In the genomic region with DNA sequence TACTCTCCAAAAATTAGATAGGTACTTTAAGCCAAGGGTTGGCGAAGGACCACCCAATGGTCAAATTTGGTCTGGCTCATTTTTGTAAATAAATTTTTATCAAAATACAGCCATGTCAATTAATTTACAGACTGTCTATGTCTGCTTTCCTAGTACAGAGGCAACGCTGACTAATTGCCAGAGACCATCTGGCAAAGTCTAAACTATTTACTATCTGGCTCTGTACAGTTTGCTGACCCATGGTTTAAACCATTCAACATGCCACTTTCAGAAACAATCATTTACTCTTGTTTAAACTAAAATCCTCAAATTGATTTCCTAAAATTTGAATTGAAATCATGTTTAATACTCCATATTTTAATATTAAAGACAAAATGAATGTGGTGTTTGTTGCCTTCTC, we compare ENCODE assay signal across 27 cellular contexts. TPM values are rescaled to one million over a fixed set of nuclear protein-coding genes. Genes with fewer than 3 reads are reported as not detected.
DNase-seq lines count a peak whose midpoint lies in the region; TF ChIP-seq lines count a peak whose summit lies in the region.
"Had no signal": no experiment of that assay in that cellular context is flagged by ENCODE, and none has a peak within 500 bp of the region (broad histone marks: within the 10 kb centered on the region; RNA-seq: fewer than 3 reads in every experiment).

No MANE protein-coding gene starts in this region.

- H3K9ac ChIP-seq in mammary epithelial cell (ENCODE audit: insufficient read depth, low read length), result no peak overlapping the region
- H3K9ac ChIP-seq: BLaER1 treated with 17β-estradiol and CSF1 and Interleukin-3, amounts not matched to agents 10 nM and 100 nM had no signal

- intact Hi-C loops in mammary epithelial cell (cut with micrococcal nuclease), result no loop called here

- H3K4me1 ChIP-seq in mesodermal cell (ENCODE audit: control insufficient read depth, insufficient read depth, low read length, poor library complexity, severe bottlenecking) (peaks cover 16% of the 10 kb centered on the region), mammary epithelial cell (ENCODE audit: insufficient read depth, low read length) (peaks cover 10% of the 10 kb centered on the region)
- H3K4me1 ChIP-seq: prostate gland had no signal

- DNase-seq in DMS 273 treated with DMSO at 0.1 percent for 48 hours (lab: John Stamatoyannopoulos, UW) (peak; percentile 76), MG63 (peak; percentile 16), cerebellar nuclear complex (lab: John Stamatoyannopoulos, UW) (peak; percentile 8 to 37), NCI-H526 treated with DMSO at 0.1 percent for 48 hours (lab: John Stamatoyannopoulos, UW) (no peak), mammary epithelial cell (no peak)
- no peak for DNase-seq in activated CD4-positive, CD25-positive, alpha-beta regulatory T cell treated with anti-CD3 and anti-CD28 coated beads, Interleukin-2, amount 50 U/mL, for 72 hours
- DNase-seq: activated CD4-positive, alpha-beta T cell treated with anti-CD3 and anti-CD28 coated beads for 36 hours; activated CD8-positive, alpha-beta memory T cell treated with anti-CD3 and anti-CD28 coated beads, Interleukin-2, amount 50 U/mL, for 48 hours; activated CD8-positive, alpha-beta T cell treated with anti-CD3 and anti-CD28 coated beads for 36 hours; activated naive CD4-positive, alpha-beta T cell treated with anti-CD3 and anti-CD28 coated beads, Interleukin-2, amount 10 ng/mL, durations not matched to agents 7 days and 5 days; adrenal gland; brain microvascular endothelial cell; DMS53; glutamatergic neuron; left lung; midbrain; naive thymus-derived CD8-positive, alpha-beta T cell; NCI-H1092 treated with DMSO at 0.1 percent for 48 hours; NCI-H187 treated with DMSO at 0.1 percent for 48 hours; NCI-H526; nucleus accumbens; stimulated activated CD4-positive, alpha-beta T cell treated with anti-CD3 and anti-CD28 coated beads, Interleukin-15, amount 100 ng/mL, for 24 hours; SW 1271; trophoblast cell had no signal

- H2AFZ ChIP-seq in mammary epithelial cell (ENCODE audit: low read depth, low read length), result no peak overlapping the region

- H3K9me3 ChIP-seq in MG63 (no peaks in the 10 kb centered on the region), mesodermal cell (ENCODE audit: control insufficient read depth, low read length) (no peaks in the 10 kb centered on the region), mammary epithelial cell (replicated peaks; ENCODE audit: insufficient read depth, low read length) (no peaks in the 10 kb centered on the region)
- H3K9me3 ChIP-seq: adrenal gland; BLaER1 treated with 17β-estradiol and CSF1 and Interleukin-3, amounts not matched to agents 10 nM and 100 nM; left lung; prostate gland had no signal

- H3K27ac ChIP-seq in mesodermal cell (ENCODE audit: low read depth, low read length, severe bottlenecking) (peak overlapping the region; percentile 11), mammary epithelial cell (ENCODE audit: insufficient read depth, low read depth, low read length) (no peak overlapping the region)
- H3K27ac ChIP-seq: adrenal gland; BLaER1 treated with 17β-estradiol and CSF1 and Interleukin-3, amounts not matched to agents 10 nM and 100 nM; brain microvascular endothelial cell; left lung; prostate gland had no signal

- dilution Hi-C loops in mammary epithelial cell (cut with HindIII; ENCODE audit: low sequenced_read_pairs), result no loop called here

- no peaks in the 10 kb centered on the region for H3K36me3 ChIP-seq in MG63
- H3K36me3 ChIP-seq in mesodermal cell (ENCODE audit: control insufficient read depth, insufficient read depth, low read length), result peaks cover 13% of the 10 kb centered on the region
- H3K36me3 ChIP-seq in mammary epithelial cell (ENCODE audit: insufficient read depth, low read length), result no peaks in the 10 kb centered on the region
- H3K36me3 ChIP-seq: adrenal gland, brain microvascular endothelial cell, left lung, prostate gland had no signal

- H4K20me1 ChIP-seq in mammary epithelial cell (ENCODE audit: insufficient read depth, low read length), result no peaks in the 10 kb centered on the region

- TF ChIP-seq CTCF in mammary epithelial cell (conservative IDR thresholded peaks at IDR 0.05 in 1 of 2, IDR thresholded peaks at IDR 0.05 in 1 of 2; ENCODE audit: extremely low read depth in 1 of 2, insufficient read depth in 1 of 2, low read depth in 1 of 2, low read length in 2 of 2), result no peak

- BruUV-seq in mammary epithelial cell (replicated peaks; lab: Mats Ljungman, UMichigan), result no TSS peak

- H3K27me3 ChIP-seq in MG63, result no peaks in the 10 kb centered on the region
- no peaks in the 10 kb centered on the region for H3K27me3 ChIP-seq in mammary epithelial cell (ENCODE audit: insufficient read depth, low read length)
- H3K27me3 ChIP-seq: adrenal gland; BLaER1 treated with 17β-estradiol and CSF1 and Interleukin-3, amounts not matched to agents 10 nM and 100 nM; brain microvascular endothelial cell; left lung had no signal

- CTCF ChIA-PET in mammary epithelial cell (lab: Charles Lee; ENCODE audit: low non-redundant PET), result no interaction called here

- in situ Hi-C loops in mammary epithelial cell (cut with MboI; ENCODE audit: low sequenced_read_pairs in 2 of 2), result no loop called here

- H3K79me2 ChIP-seq in mammary epithelial cell (ENCODE audit: insufficient read depth, low read length), result peaks cover 6% of the 10 kb centered on the region

- WGBS in mesodermal cell (ENCODE audit: insufficient coverage in 2 of 2), 2 experiments, result 60 to 86% methylated on average over 1 to 2 of the region's 2 CpGs
- WGBS in mammary epithelial cell (ENCODE audit: low coverage, missing lambda C conversion rate), result 90% methylated on average over 2 of the region's 2 CpGs

- no peak overlapping the region for H3K4me3 ChIP-seq in MG63
- no peak overlapping the region for H3K4me3 ChIP-seq in mesodermal cell (ENCODE audit: extremely low read depth, insufficient read depth, low read length, poor library complexity, severe bottlenecking)
- H3K4me3 ChIP-seq in mammary epithelial cell (replicated peaks in 1 of 3; ENCODE audit: insufficient read depth in 1 of 3, low read depth in 2 of 3, low read length in 3 of 3), result no peak overlapping the region
- H3K4me3 ChIP-seq: adrenal gland; BLaER1 treated with 17β-estradiol and CSF1 and Interleukin-3, amounts not matched to agents 10 nM and 100 nM; left lung; prostate gland had no signal

- H3K4me2 ChIP-seq in mammary epithelial cell (ENCODE audit: insufficient read depth, low read depth, low read length), result no peak overlapping the region
- H3K4me2 ChIP-seq: BLaER1 treated with 17β-estradiol and CSF1 and Interleukin-3, amounts not matched to agents 10 nM and 100 nM had no signal

RNA-seq across cellular contexts. Expression of gene CBLB, which starts 25.9 kb away (rescaled TPM):
- total RNA-seq in MG63 (2014; rRNA removed; shearing (Covaris generic); ENCODE audit: low replicate concordance), result 2.9 and 14.5 TPM in 2 replicates
- 34.5 TPM for polyA plus RNA-seq in mesodermal cell (2013, experiment 1 of 2)
- 32.2 TPM for polyA plus RNA-seq in mesodermal cell (2013, experiment 2 of 2)
- 10 to 100 TPM; 39.3 to 59.4 TPM for total RNA-seq in mammary epithelial cell
- polyA plus RNA-seq in mammary epithelial cell, result 9.5 TPM
- polyA minus RNA-seq in mammary epithelial cell, result 46.8 TPM

Comparison
In these comparisons a context has a peak if more than half of its experiments do, and no peak if none do; other contexts are left out.
1. DNase-seq: peak in DMS 273 treated with DMSO at 0.1 percent for 48 hours (single experiment), MG63 (single experiment) and cerebellar nuclear complex (2 of 2); none in NCI-H526 treated with DMSO at 0.1 percent for 48 hours (single experiment), mammary epithelial cell (single experiment) and activated CD4-positive, CD25-positive, alpha-beta regulatory T cell treated with anti-CD3 and anti-CD28 coated beads, Interleukin-2, amount 50 U/mL, for 72 hours (single experiment).